In the genomic region with DNA sequence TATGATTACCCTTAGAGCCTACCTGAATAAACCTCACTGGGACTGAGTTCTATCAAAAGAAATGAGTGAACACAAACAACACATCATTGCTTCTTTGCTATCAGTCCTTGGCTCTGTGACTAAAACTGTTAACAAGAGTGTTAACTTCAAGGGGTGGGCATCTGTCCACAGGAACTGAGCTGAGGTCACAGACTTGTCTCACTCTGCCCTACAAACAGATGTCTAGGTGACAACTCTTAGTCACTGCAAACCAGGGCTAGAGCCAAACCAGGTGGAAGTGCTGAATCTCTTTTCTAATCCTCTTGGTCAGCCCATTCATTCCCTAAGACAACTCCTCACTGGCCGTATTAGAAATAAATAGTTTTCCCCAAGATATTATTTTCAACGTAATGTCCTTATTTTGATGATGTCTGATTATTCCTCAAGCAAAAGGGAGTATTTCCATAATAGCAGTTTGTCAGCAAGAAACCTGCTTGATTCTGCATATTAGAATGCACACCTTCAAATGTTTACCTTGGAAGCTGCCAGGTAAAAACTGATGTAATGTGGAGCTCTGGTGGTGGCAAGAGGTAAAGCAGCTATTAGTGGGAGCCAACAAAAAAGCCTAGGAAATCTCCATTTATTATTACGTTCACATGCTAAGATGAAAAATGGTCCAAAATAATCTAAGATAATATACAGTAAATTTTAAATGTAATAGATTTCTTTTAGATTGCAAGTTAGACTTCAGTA, we compare ENCODE assay signal across 8 cellular contexts. TPM values are rescaled to one million over a fixed set of nuclear protein-coding genes. Genes with fewer than 3 reads are reported as not detected.
DNase-seq lines count a peak whose midpoint lies in the region; FAIRE-seq and TF ChIP-seq lines count a peak whose summit lies in the region.
"Had no signal": no experiment of that assay in that cellular context is flagged by ENCODE, and none has a peak within 500 bp of the region (broad histone marks: within the 10 kb centered on the region; RNA-seq: fewer than 3 reads in every experiment).

No MANE protein-coding gene starts in this region.

- H3K4me3 Mint-ChIP-seq in progenitor cell of endocrine pancreas (ENCODE audit: low read depth) = no peak overlapping the region
- H3K4me3 Mint-ChIP-seq in activated CD4-positive, alpha-beta T cell treated with anti-CD3 and anti-CD28 coated beads, Interleukin-2, amount 10 ng/mL, durations not matched to agents 7 days and 5 days = no peak overlapping the region
- H3K4me3 Mint-ChIP-seq: activated T-cell treated with anti-CD3 and anti-CD28 coated beads, Interleukin-2, amount 50 U/mL, for 24 hours had no signal

- no peaks in the 10 kb centered on the region for H3K36me3 ChIP-seq in KMS-11 (ENCODE audit: insufficient read depth)
- H3K36me3 ChIP-seq in bronchial epithelial cell (ENCODE audit: control insufficient read depth, insufficient read depth, low read length) = no peaks in the 10 kb centered on the region

- H3K4me1 ChIP-seq in KMS-11 (ENCODE audit: low read depth, poor library complexity, severe bottlenecking) = peaks cover 10% of the 10 kb centered on the region

- no peak overlapping the region for H2AFZ ChIP-seq in KMS-11 (ENCODE audit: low read depth)

- no peaks in the 10 kb centered on the region for H3K9me3 Mint-ChIP-seq in progenitor cell of endocrine pancreas (ENCODE audit: low read depth)
- H3K9me3 Mint-ChIP-seq in activated CD4-positive, alpha-beta T cell treated with anti-CD3 and anti-CD28 coated beads, Interleukin-2, amount 10 ng/mL, durations not matched to agents 7 days and 5 days = no peaks in the 10 kb centered on the region
- H3K9me3 Mint-ChIP-seq: activated T-cell treated with anti-CD3 and anti-CD28 coated beads, Interleukin-2, amount 50 U/mL, for 24 hours had no signal

- H3K27ac Mint-ChIP-seq in progenitor cell of endocrine pancreas = no peak overlapping the region
- H3K27ac Mint-ChIP-seq in activated CD4-positive, alpha-beta T cell treated with anti-CD3 and anti-CD28 coated beads, Interleukin-2, amount 10 ng/mL, durations not matched to agents 7 days and 5 days = no peak overlapping the region
- H3K27ac Mint-ChIP-seq: activated T-cell treated with anti-CD3 and anti-CD28 coated beads, Interleukin-2, amount 50 U/mL, for 24 hours had no signal

- peak; percentile 26 for DNase-seq in GM12865 (ENCODE audit: low read depth)
- peak; percentile 49 for DNase-seq in bronchial epithelial cell (ENCODE audit: low read depth)
- no peak for DNase-seq in progenitor cell of endocrine pancreas (ENCODE audit: low spot score, unreplicated experiment)
- no peak for DNase-seq in foreskin melanocyte
- DNase-seq in EL = no peak
- no peak for DNase-seq in activated CD4-positive, alpha-beta T cell treated with anti-CD3 and anti-CD28 coated beads, Interleukin-2, amount 10 ng/mL, durations not matched to agents 7 days and 5 days
- DNase-seq: activated T-cell treated with anti-CD3 and anti-CD28 coated beads, Interleukin-2, amount 50 U/mL, for 24 hours had no signal

- no peak overlapping the region for H3K9ac ChIP-seq in KMS-11

- no peaks in the 10 kb centered on the region for H3K79me2 ChIP-seq in KMS-11 (ENCODE audit: insufficient read depth, low read depth)

- H3K4me3 ChIP-seq in GM12865 (ENCODE audit: low read depth, low read length) (no peak overlapping the region), KMS-11 (IDR thresholded peaks at IDR 0.05; ENCODE audit: insufficient read depth, low read depth, low read length) (no peak overlapping the region), bronchial epithelial cell (ENCODE audit: low read depth, low read length) (no peak overlapping the region)

- H3K4me2 ChIP-seq in KMS-11 = no peak overlapping the region

- H3K27ac ChIP-seq in KMS-11 = no peak overlapping the region

- 0 out of 2 replicates have a peak, but pooled peaks cover 3% of the 10 kb centered on the region for H4K20me1 ChIP-seq in KMS-11 (ENCODE audit: insufficient read depth)

- no peak for FAIRE-seq in bronchial epithelial cell (lab: Jason Lieb, UNC)

- POLR2A ChIA-PET in activated CD4-positive, alpha-beta T cell treated with anti-CD3 and anti-CD28 coated beads, Interleukin-2, amount 10 ng/mL, durations not matched to agents 7 days and 5 days (lab: Charles Lee) = no interaction called here

- no peaks in the 10 kb centered on the region for H3K36me3 Mint-ChIP-seq in progenitor cell of endocrine pancreas (ENCODE audit: insufficient read depth)
- H3K36me3 Mint-ChIP-seq in activated CD4-positive, alpha-beta T cell treated with anti-CD3 and anti-CD28 coated beads, Interleukin-2, amount 10 ng/mL, durations not matched to agents 7 days and 5 days (ENCODE audit: low read depth) = no peaks in the 10 kb centered on the region

- peaks cover 36% of the 10 kb centered on the region for H3K27me3 Mint-ChIP-seq in progenitor cell of endocrine pancreas
- peaks cover 61% of the 10 kb centered on the region for H3K27me3 Mint-ChIP-seq in activated CD4-positive, alpha-beta T cell treated with anti-CD3 and anti-CD28 coated beads, Interleukin-2, amount 10 ng/mL, durations not matched to agents 7 days and 5 days

- H3K27me3 ChIP-seq in KMS-11 (ENCODE audit: insufficient read depth, low read depth) (no peaks in the 10 kb centered on the region), bronchial epithelial cell (ENCODE audit: control insufficient read depth, insufficient read depth, low read length) (peaks cover 22% of the 10 kb centered on the region)

- H3K4me1 Mint-ChIP-seq in progenitor cell of endocrine pancreas (ENCODE audit: low read depth) = peaks cover 4% of the 10 kb centered on the region
- peaks cover 12% of the 10 kb centered on the region for H3K4me1 Mint-ChIP-seq in activated CD4-positive, alpha-beta T cell treated with anti-CD3 and anti-CD28 coated beads, Interleukin-2, amount 10 ng/mL, durations not matched to agents 7 days and 5 days

- TF ChIP-seq CTCF in GM12865 (IDR thresholded peaks at IDR 0.05; ENCODE audit: insufficient read depth, low read depth, low read length, missing control alignments) = peak; percentile 40
- TF ChIP-seq CTCF in KMS-11 (conservative IDR thresholded peaks at IDR 0.05; ENCODE audit: low read depth, low read length) = peak; percentile 84
- peak; percentile 61 for TF ChIP-seq CTCF in bronchial epithelial cell (IDR thresholded peaks at IDR 0.05; ENCODE audit: insufficient read depth, low read length, severe bottlenecking)
- TF ChIP-seq CTCF in progenitor cell of endocrine pancreas (IDR thresholded peaks at IDR 0.05; ENCODE audit: unreplicated experiment) = peak; percentile 75

- CTCF ChIA-PET in activated CD4-positive, alpha-beta T cell treated with anti-CD3 and anti-CD28 coated beads, Interleukin-2, amount 10 ng/mL, durations not matched to agents 7 days and 5 days (lab: Charles Lee) = interaction anchor here (0.9 kb wide), 1 partner anchor 72 kb away, joined by 3 read pairs; no protein-coding TSS in a partner anchor

RNA-seq across cellular contexts. Expression of gene COL25A1, which starts 4.0 kb away (rescaled TPM):
- under 0.01 TPM in 2 replicates for total RNA-seq in bronchial epithelial cell
- total RNA-seq in progenitor cell of endocrine pancreas = 3.8 and 3.9 TPM in 2 replicates
- not detected for total RNA-seq in activated CD4-positive, alpha-beta T cell treated with anti-CD3 and anti-CD28 coated beads, Interleukin-2, amount 10 ng/mL, durations not matched to agents 7 days and 5 days

Comparison
In these comparisons a context has a peak if more than half of its experiments do, and no peak if none do; other contexts are left out.
1. DNase-seq: peak in GM12865 (single experiment) and bronchial epithelial cell (single experiment); none in progenitor cell of endocrine pancreas (single experiment), foreskin melanocyte (single experiment), EL (single experiment) and activated CD4-positive, alpha-beta T cell treated with anti-CD3 and anti-CD28 coated beads, Interleukin-2, amount 10 ng/mL, durations not matched to agents 7 days and 5 days (single experiment).
2. Peak in every context shown above with its lines, with median percentiles within 50 percentile points of each other: CTCF ChIP-seq.